Comparison of ENCODE assay signal across 26 cellular contexts in genomic region chr22:38717244-38717643, GRCh38. TPM values are rescaled to one million over a fixed set of nuclear protein-coding genes. Genes with fewer than 3 reads are reported as not detected.
DNase-seq lines count a peak whose midpoint lies in the region; ATAC-seq and TF ChIP-seq lines count a peak whose summit lies in the region.
"Had no signal": no experiment of that assay in that cellular context is flagged by ENCODE, and none has a peak within 500 bp of the region (broad histone marks: within the 10 kb centered on the region; RNA-seq: fewer than 3 reads in every experiment).

No MANE protein-coding gene starts in this region.

- peak overlapping the region; percentile 96 for H3K27ac Mint-ChIP-seq in nephron progenitor cell

- RAD21 ChIA-PET in HCT116 (lab: Charles Lee; ENCODE audit: low non-redundant PET in 1 of 2, low total read pairs in 2 of 2, uncharacterized antibody in 2 of 2, unreplicated experiment in 2 of 2), result no interaction called here

- DNase-seq in A673 (ENCODE audit: low spot score) (no peak), HCT116 (ENCODE audit: low read depth, low spot score) (no peak), breast epithelium (ENCODE audit: low spot score in 2 of 2) (no peak), nephron progenitor cell (no peak), NCI-H1694 treated with DMSO at 0.1 percent for 48 hours (lab: John Stamatoyannopoulos, UW) (no peak)
- no peak for DNase-seq in activated CD8-positive, alpha-beta memory T cell treated with anti-CD3 and anti-CD28 coated beads, Interleukin-2, amount 50 U/mL, for 4 hours
- DNase-seq: activated CD4-positive, alpha-beta T cell treated with anti-CD3 and anti-CD28 coated beads for 1 hour; activated CD8-positive, alpha-beta memory T cell treated with anti-CD3 and anti-CD28 coated beads for 24 hours; activated naive CD4-positive, alpha-beta T cell treated with anti-CD3 and anti-CD28 coated beads, Interleukin-2, amount 10 ng/mL, durations not matched to agents 7 days and 5 days; activated T-cell treated with anti-CD3 and anti-CD28 coated beads, Interleukin-2, amount 50 U/mL, for 1 hour; anterior cingulate cortex; C1 segment of cervical spinal cord; Caco-2; central memory CD4-positive, alpha-beta T cell; DMS79 treated with DMSO at 0.1 percent for 48 hours; Karpas-422; mesenchymal stem cell; NCI-H1436 treated with DMSO at 0.1 percent for 48 hours; NCI-H2107; OCI-M1; retina; small intestine; stimulated activated CD4-positive, alpha-beta T cell treated with anti-CD3 and anti-CD28 coated beads, Interleukin-2, amount 100 ng/mL, for 24 hours; T-helper 2 cell had no signal

- H2AFZ ChIP-seq in HCT116 (ENCODE audit: low read depth, low read length, poor library complexity, severe bottlenecking), result no peak overlapping the region

- POLR2A ChIA-PET in A673 (lab: Charles Lee; ENCODE audit: low non-redundant PET), result interaction anchor here (0.7 kb wide), 1 partner anchor 28 kb away, joined by 13 read pairs; no protein-coding TSS in a partner anchor
- POLR2A ChIA-PET in HCT116 (lab: Charles Lee), result interaction anchor here (1.7 to 1.8 kb wide), 2 partner anchors 11 to 16 kb away, joined by 3 to 5 read pairs; partner anchors contain the start of gene GTPBP1

- H3K4me3 ChIP-seq in A673 (ENCODE audit: low read depth, low read length, poor library complexity, severe bottlenecking), result no peak overlapping the region
- H3K4me3 ChIP-seq in HCT116 (replicated peaks in 1 of 2; ENCODE audit: low read depth in 1 of 2, low read length in 2 of 2), result no peak overlapping the region
- no peak overlapping the region for H3K4me3 ChIP-seq in breast epithelium
- H3K4me3 ChIP-seq: transverse colon had no signal

- peaks cover 4% of the 10 kb centered on the region for H3K27me3 Mint-ChIP-seq in nephron progenitor cell (ENCODE audit: low read depth, poor library complexity)
- H3K27me3 Mint-ChIP-seq: activated naive CD4-positive, alpha-beta T cell treated with anti-CD3 and anti-CD28 coated beads, Interleukin-2, amount 10 ng/mL, durations not matched to agents 7 days and 5 days had no signal

- CTCF ChIA-PET in A673 (lab: Charles Lee) (no interaction called here), HCT116 (lab: Charles Lee) (interaction anchor here (1.2 to 1.6 kb wide), 2 partner anchors 16 to 51 kb away, joined by 5 read pairs; no protein-coding TSS in a partner anchor)

- H3K27me3 ChIP-seq in A673 (replicated peaks; ENCODE audit: insufficient read depth, low read depth, low read length, poor library complexity) (no peaks in the 10 kb centered on the region), HCT116 (ENCODE audit: insufficient read depth, low read length) (no peaks in the 10 kb centered on the region), breast epithelium (no peaks in the 10 kb centered on the region)
- H3K27me3 ChIP-seq: transverse colon had no signal

- TF ChIP-seq CTCF in A673 (conservative IDR thresholded peaks at IDR 0.05; ENCODE audit: low read depth, low read length), result no peak
- no peak for TF ChIP-seq CTCF in HCT116 (IDR thresholded peaks at IDR 0.05 in 2 of 3, conservative IDR thresholded peaks at IDR 0.05 in 1 of 3; ENCODE audit: borderline replicate concordance in 1 of 3, insufficient read depth in 1 of 3, low read depth in 2 of 3, low read length in 2 of 3)
- TF ChIP-seq CTCF in breast epithelium (IDR thresholded peaks at IDR 0.05), result no peak
- TF ChIP-seq CTCF in nephron progenitor cell (IDR thresholded peaks at IDR 0.05), result no peak

- peaks cover 47% of the 10 kb centered on the region for H3K79me2 ChIP-seq in HCT116 (ENCODE audit: insufficient read depth, low read length)

- no peaks in the 10 kb centered on the region for H4K20me1 ChIP-seq in HCT116 (ENCODE audit: insufficient read depth)

- no peak for ATAC-seq in HCT116
- ATAC-seq in HG03139 (IDR thresholded peaks at IDR 0.05; ENCODE audit: unreplicated experiment), result no peak

- H3K36me3 ChIP-seq in A673 (ENCODE audit: insufficient read depth, low read length, poor library complexity, severe bottlenecking) (peaks cover 46% of the 10 kb centered on the region), HCT116 (ENCODE audit: control insufficient read depth in 1 of 2, insufficient read depth in 2 of 2, low read length in 2 of 2) (peaks cover 8 to 11% of the 10 kb centered on the region in 2 experiments; a peak in 3 of 4 replicates), breast epithelium (no peaks in the 10 kb centered on the region)

- no peak for TF ChIP-seq RAD21 in HCT116 (IDR thresholded peaks at IDR 0.05; ENCODE audit: low read depth)

- H3K9me3 ChIP-seq in A673 (ENCODE audit: low read depth, low read length, poor library complexity, severe bottlenecking) (no peaks in the 10 kb centered on the region), HCT116 (ENCODE audit: control insufficient read depth in 1 of 2, insufficient read depth in 1 of 2, low read depth in 1 of 2, low read length in 2 of 2) (no peaks in the 10 kb centered on the region), breast epithelium (no peaks in the 10 kb centered on the region)
- H3K9me3 ChIP-seq: Caco-2, transverse colon had no signal

- H3K9me3 Mint-ChIP-seq in nephron progenitor cell, result no peaks in the 10 kb centered on the region
- H3K9me3 Mint-ChIP-seq: activated naive CD4-positive, alpha-beta T cell treated with anti-CD3 and anti-CD28 coated beads, Interleukin-2, amount 10 ng/mL, durations not matched to agents 7 days and 5 days had no signal

- H3K27ac ChIP-seq in A673 (ENCODE audit: low read depth, low read length, poor library complexity, severe bottlenecking) (peak overlapping the region; percentile 22), HCT116 (ENCODE audit: low read depth, low read length) (peak overlapping the region; percentile 32; the same call in 1 of the 2 replicates), breast epithelium (peak overlapping the region; percentile 19 to 23)

- peaks cover 35% of the 10 kb centered on the region for H3K4me1 ChIP-seq in A673 (ENCODE audit: insufficient read depth, low read length, poor library complexity, severe bottlenecking)
- H3K4me1 ChIP-seq in HCT116 (ENCODE audit: control insufficient read depth in 1 of 2, insufficient read depth in 2 of 2, low read length in 2 of 2), result peaks cover 12 to 21% of the 10 kb centered on the region in 2 experiments
- no peaks in the 10 kb centered on the region for H3K4me1 ChIP-seq in breast epithelium
- H3K4me1 ChIP-seq: Caco-2 had no signal

- intact Hi-C loops in A673 (cut with micrococcal nuclease; ENCODE audit: unreplicated experiment) (no loop called here), HCT116 (cut with micrococcal nuclease) (no loop called here), breast epithelium (cut with DNase I; ENCODE audit: low total_unique reads) (no loop called here)

- H3K36me3 Mint-ChIP-seq in nephron progenitor cell (ENCODE audit: low read depth), result peaks cover 35% of the 10 kb centered on the region

- no peak overlapping the region for H3K4me3 Mint-ChIP-seq in nephron progenitor cell
- H3K4me3 Mint-ChIP-seq: activated naive CD4-positive, alpha-beta T cell treated with anti-CD3 and anti-CD28 coated beads, Interleukin-2, amount 10 ng/mL, durations not matched to agents 7 days and 5 days had no signal

- no peak overlapping the region for H3K4me2 ChIP-seq in HCT116 (ENCODE audit: low read length)

- H3K4me1 Mint-ChIP-seq in nephron progenitor cell, result peaks cover 53% of the 10 kb centered on the region

- H3K9ac ChIP-seq in HCT116 (ENCODE audit: low read length), result 0 out of 2 replicates have a peak overlapping the region, but pooled peaks have one; percentile 19

- no TSS peak for BruUV-seq in A673 (replicated peaks; lab: Mats Ljungman, UMichigan)
- no TSS peak for BruUV-seq in HCT116 (replicated peaks; lab: Mats Ljungman, UMichigan)

- TF ChIP-seq POLR2A in HCT116 (IDR thresholded peaks at IDR 0.05; ENCODE audit: borderline replicate concordance, extremely low read depth, insufficient read depth, insufficient read length), result no peak
- no peak for TF ChIP-seq POLR2A in breast epithelium (IDR thresholded peaks at IDR 0.05)

- no peaks in the 10 kb centered on the region for H3K9me2 ChIP-seq in HCT116 (ENCODE audit: insufficient read depth)

TF ChIP-seq in HCT116, 20 proteins besides CTCF, POLR2A, EP300 and RAD21 (continues in another document):
- TF ChIP-seq, protein P1, sequence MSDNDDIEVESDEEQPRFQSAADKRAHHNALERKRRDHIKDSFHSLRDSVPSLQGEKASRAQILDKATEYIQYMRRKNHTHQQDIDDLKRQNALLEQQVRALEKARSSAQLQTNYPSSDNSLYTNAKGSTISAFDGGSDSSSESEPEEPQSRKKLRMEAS (IDR thresholded peaks at IDR 0.05), result no peak
- TF ChIP-seq, protein P2, sequence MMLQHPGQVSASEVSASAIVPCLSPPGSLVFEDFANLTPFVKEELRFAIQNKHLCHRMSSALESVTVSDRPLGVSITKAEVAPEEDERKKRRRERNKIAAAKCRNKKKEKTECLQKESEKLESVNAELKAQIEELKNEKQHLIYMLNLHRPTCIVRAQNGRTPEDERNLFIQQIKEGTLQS (IDR thresholded peaks at IDR 0.05), result no peak

RNA-seq across cellular contexts. Expression of gene GTPBP1, which starts 11.5 kb away (rescaled TPM):
- total RNA-seq in A673 (2021) (88.2 and 96.2 TPM in 2 replicates), HCT116 (2021; ENCODE audit: unreplicated experiment) (48.2 TPM), breast epithelium (10 to 100 TPM; 32.3 to 58.7 (median 56.9) TPM)
- polyA plus RNA-seq in HCT116 (2012), result 33.3 and 47.4 TPM in 2 replicates

RNA-seq across cellular contexts. Expression of gene JOSD1, which starts 16.5 kb away (rescaled TPM):
- 53.1 and 54.2 TPM in 2 replicates for total RNA-seq in A673 (2021)
- total RNA-seq in HCT116 (2021; ENCODE audit: unreplicated experiment), result 67.3 TPM
- 70.4 and 84.2 TPM in 2 replicates for polyA plus RNA-seq in HCT116 (2012)
- total RNA-seq in breast epithelium, result 10 to 100 TPM; 60.5 to 80.8 (median 61.3) TPM

RNA-seq across cellular contexts. Expression of gene TOMM22, which starts 35.5 kb away (rescaled TPM):
- total RNA-seq in A673 (2021), result 143 and 152 TPM in 2 replicates
- 136 TPM for total RNA-seq in HCT116 (2021; ENCODE audit: unreplicated experiment)
- 34.5 and 49.4 TPM in 2 replicates for polyA plus RNA-seq in HCT116 (2012)
- 10 to 100 TPM; 30.6 to 37.3 (median 32.8) TPM for total RNA-seq in breast epithelium

RNA-seq across cellular contexts. Expression of gene SUN2, which starts 38.6 kb away (rescaled TPM):
- total RNA-seq in A673 (2021) (104 and 110 TPM in 2 replicates), HCT116 (2021; ENCODE audit: unreplicated experiment) (71.6 TPM), breast epithelium (100 to 1,000 TPM; 173 to 577 (median 266) TPM)
- 68.6 and 68.8 TPM in 2 replicates for polyA plus RNA-seq in HCT116 (2012)
